In genomic region chrX:103530540-103530939, GRCh38 we compare ENCODE assay signal across 24 cellular contexts.
"Had no signal": no experiment of that assay in that cellular context is flagged by ENCODE, and none has a peak within 500 bp of the region (broad histone marks: within the 10 kb centered on the region; RNA-seq: fewer than 3 reads in every experiment).

No MANE protein-coding gene starts in this region.

- H3K4me3 ChIP-seq: tibial artery had no signal

- H3K27ac ChIP-seq: tibial artery, WERI-Rb-1 had no signal

- H3K9me3 ChIP-seq: tibial artery had no signal

- H3K9me3 Mint-ChIP-seq: activated naive CD8-positive, alpha-beta T cell treated with anti-CD3 and anti-CD28 coated beads, Interleukin-2, amount 10 ng/mL, durations not matched to agents 7 days and 5 days; activated T-helper 1 cell treated with anti-CD3 and anti-CD28 coated beads, Interleukin-12 subunit alpha, Interleukin-12 subunit beta, Interleukin-2, Interleukin-4 antibody, amounts not matched to agents 30 ng/mL and 10 ng/mL and 1 ng/mL, durations not matched to agents 14 hours and 24 hours and 36 hours; brain; dendritic cell treated with granulocyte-macrophage colony-stimulating factor and Interleukin-4, amounts not matched to agents 40 ng/mL and 50 ng/mL, for 4 days; nephron progenitor cell had no signal

- DNase-seq: activated CD4-positive, alpha-beta T cell treated with anti-CD3 and anti-CD28 coated beads for 1 hour; activated CD4-positive, alpha-beta T cell treated with anti-CD3 and anti-CD28 coated beads, Interleukin-2, amount 50 U/mL, for 48 hours; activated naive CD4-positive, alpha-beta T cell; activated naive CD8-positive, alpha-beta T cell treated with anti-CD3 and anti-CD28 coated beads, Interleukin-2, amount 10 ng/mL, durations not matched to agents 7 days and 5 days; activated T-cell treated with anti-CD3 and anti-CD28 coated beads for 4 hours; effector CD8-positive, alpha-beta T cell; foreskin melanocyte; glutamatergic neuron; hypothalamus; islet precursor cell; left colon; midbrain; nephron progenitor cell; nucleus accumbens; retina; stimulated activated CD4-positive, alpha-beta T cell treated with anti-CD3 and anti-CD28 coated beads, Interleukin-12 subunit alpha, Interleukin-12 subunit beta, amount 100 ng/mL, for 4 hours; stimulated activated CD4-positive, alpha-beta T cell treated with anti-CD3 and anti-CD28 coated beads, Interleukin-2, amount 100 ng/mL, for 24 hours; stimulated activated naive CD4-positive, alpha-beta T cell treated with Interleukin-2 at 50 U/mL for 16 hours; T-helper 17 cell; tibial artery; WERI-Rb-1 had no signal

- H3K27ac Mint-ChIP-seq: activated naive CD8-positive, alpha-beta T cell treated with anti-CD3 and anti-CD28 coated beads, Interleukin-2, amount 10 ng/mL, durations not matched to agents 7 days and 5 days; activated T-helper 1 cell treated with anti-CD3 and anti-CD28 coated beads, Interleukin-12 subunit alpha, Interleukin-12 subunit beta, Interleukin-2, Interleukin-4 antibody, amounts not matched to agents 30 ng/mL and 10 ng/mL and 1 ng/mL, durations not matched to agents 14 hours and 24 hours and 36 hours; brain; dendritic cell treated with granulocyte-macrophage colony-stimulating factor and Interleukin-4, amounts not matched to agents 40 ng/mL and 50 ng/mL, for 4 days; nephron progenitor cell; T-helper 17 cell had no signal

- H3K27me3 ChIP-seq: tibial artery had no signal

- H3K27me3 Mint-ChIP-seq: dendritic cell treated with granulocyte-macrophage colony-stimulating factor and Interleukin-4, amounts not matched to agents 40 ng/mL and 50 ng/mL, for 4 days; T-helper 17 cell had no signal

- H3K36me3 Mint-ChIP-seq: activated naive CD8-positive, alpha-beta T cell treated with anti-CD3 and anti-CD28 coated beads, Interleukin-2, amount 10 ng/mL, durations not matched to agents 7 days and 5 days; brain had no signal

- ATAC-seq: left colon, T-helper 17 cell had no signal

- H3K4me3 Mint-ChIP-seq: activated naive CD8-positive, alpha-beta T cell treated with anti-CD3 and anti-CD28 coated beads, Interleukin-2, amount 10 ng/mL, durations not matched to agents 7 days and 5 days; activated T-helper 1 cell treated with anti-CD3 and anti-CD28 coated beads, Interleukin-12 subunit alpha, Interleukin-12 subunit beta, Interleukin-2, Interleukin-4 antibody, amounts not matched to agents 30 ng/mL and 10 ng/mL and 1 ng/mL, durations not matched to agents 14 hours and 24 hours and 36 hours; brain; dendritic cell treated with granulocyte-macrophage colony-stimulating factor and Interleukin-4, amounts not matched to agents 40 ng/mL and 50 ng/mL, for 4 days; nephron progenitor cell; T-helper 17 cell had no signal

- H3K36me3 ChIP-seq: tibial artery, WERI-Rb-1 had no signal
